Comparison of ENCODE assay signal across 28 cellular contexts in the genomic region with DNA sequence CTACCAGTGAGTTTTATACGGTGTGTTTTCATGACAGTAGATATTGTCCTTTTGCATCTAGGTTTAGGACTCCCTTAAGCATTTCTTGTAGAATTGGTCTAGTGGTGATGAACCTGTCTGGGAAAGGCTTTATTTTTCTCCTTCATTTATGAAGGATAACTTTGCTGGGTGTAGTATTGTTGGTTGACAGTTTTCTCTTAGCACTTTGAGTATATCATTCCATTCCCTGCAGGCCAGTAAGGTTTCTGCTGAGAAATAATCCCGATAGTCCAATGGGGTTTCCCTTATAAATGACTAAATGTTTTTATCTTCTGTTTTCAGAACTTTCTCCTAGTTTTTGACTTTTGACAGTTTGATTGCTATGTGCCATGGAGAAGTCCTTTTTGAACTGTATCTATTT.
"Had no signal": no experiment of that assay in that cellular context is flagged by ENCODE, and none has a peak within 500 bp of the region (broad histone marks: within the 10 kb centered on the region; RNA-seq: fewer than 3 reads in every experiment).

No MANE protein-coding gene starts in this region.

- H3K36me3 ChIP-seq: WERI-Rb-1 had no signal

- H3K4me3 ChIP-seq: body of pancreas had no signal

- H3K4me1 ChIP-seq: body of pancreas had no signal

- H3K27ac Mint-ChIP-seq: activated B cell treated with CpG ODN at 0.5 μM for 24 hours; activated CD8-positive, alpha-beta T cell treated with anti-CD3 and anti-CD28 coated beads for 36 hours; activated naive CD8-positive, alpha-beta T cell; T-helper 17 cell; T-helper 2 cell treated with Interferon-gamma antibody and Interleukin-4, amounts not matched to agents 5 μg/mL and 100 μg/mL, for 36 hours had no signal

- H3K27ac ChIP-seq: body of pancreas, WERI-Rb-1 had no signal

- DNase-seq: activated B cell treated with CpG ODN at 0.5 μM for 24 hours; activated CD4-positive, alpha-beta T cell treated with anti-CD3 and anti-CD28 coated beads for 48 hours; activated CD4-positive, alpha-beta T cell treated with anti-CD3 and anti-CD28 coated beads, Interleukin-2, amount 50 U/mL, for 1 hour; activated CD4-positive, alpha-beta T cell treated with anti-CD3 and anti-CD28 coated beads, Interleukin-2, amount 50 U/mL, for 48 hours; activated CD8-positive, alpha-beta memory T cell treated with anti-CD3 and anti-CD28 coated beads for 24 hours; activated CD8-positive, alpha-beta T cell treated with anti-CD3 and anti-CD28 coated beads for 36 hours; activated gamma-delta T cell treated with Interleukin-2 at 50 U/mL for 16 hours; activated naive CD4-positive, alpha-beta T cell treated with anti-CD3 and anti-CD28 coated beads, Interleukin-2, amount 50 U/mL, for 16 hours; activated naive CD4-positive, alpha-beta T cell treated with Interleukin-2 at 50 U/mL for 16 hours; activated T-cell treated with anti-CD3 and anti-CD28 coated beads, Interleukin-2, amount 50 U/mL, for 48 hours; amygdala; aorta; body of pancreas; caudate nucleus; cortex of kidney; effector CD8-positive, alpha-beta T cell; foreskin fibroblast; head of caudate nucleus; T-helper 1 cell; T-helper 17 cell; T1000; WERI-Rb-1 had no signal

- H3K4me3 Mint-ChIP-seq: activated B cell treated with CpG ODN at 0.5 μM for 24 hours; activated CD8-positive, alpha-beta T cell treated with anti-CD3 and anti-CD28 coated beads for 36 hours; activated naive CD8-positive, alpha-beta T cell; T-helper 17 cell; T-helper 2 cell treated with Interferon-gamma antibody and Interleukin-4, amounts not matched to agents 5 μg/mL and 100 μg/mL, for 36 hours had no signal

- FAIRE-seq: colon, frontal cortex had no signal

- ATAC-seq: activated CD4-positive, CD25-positive, alpha-beta regulatory T cell treated with anti-CD3 and anti-CD28 coated beads, Interleukin-2, amount 50 U/mL, for 24 hours; activated CD8-positive, alpha-beta T cell treated with anti-CD3 and anti-CD28 coated beads for 36 hours; body of pancreas; esophagus mucosa; T-helper 17 cell had no signal

- H3K9me3 ChIP-seq: body of pancreas had no signal

- H3K27me3 Mint-ChIP-seq: activated B cell treated with CpG ODN at 0.5 μM for 24 hours; activated CD8-positive, alpha-beta T cell treated with anti-CD3 and anti-CD28 coated beads for 36 hours; activated naive CD8-positive, alpha-beta T cell; T-helper 17 cell had no signal
